Comparison of ENCODE assay signal across 30 cellular contexts in genomic region chr13:50457430-50458393, GRCh38.
DNase-seq lines count a peak whose midpoint lies in the region; ATAC-seq, FAIRE-seq and TF ChIP-seq lines count a peak whose summit lies in the region.
"Had no signal": no experiment of that assay in that cellular context is flagged by ENCODE, and none has a peak within 500 bp of the region (broad histone marks: within the 10 kb centered on the region; RNA-seq: fewer than 3 reads in every experiment).

No MANE protein-coding gene starts in this region.

- H3K9me3 Mint-ChIP-seq in activated T-cell treated with anti-CD3 and anti-CD28 coated beads, Interleukin-2, amount 50 U/mL, for 24 hours: no peaks in the 10 kb centered on the region
- no peaks in the 10 kb centered on the region for H3K9me3 Mint-ChIP-seq in CD8-positive, alpha-beta T cell
- H3K9me3 Mint-ChIP-seq: CD4-positive, alpha-beta memory T cell; effector memory CD8-positive, alpha-beta T cell; memory B cell; neural progenitor cell; T-cell had no signal

- no peaks in the 10 kb centered on the region for H4K20me1 ChIP-seq in BLaER1

- no peak overlapping the region for H3K27ac ChIP-seq in BLaER1
- no peak overlapping the region for H3K27ac ChIP-seq in HL-60 (replicated peaks)
- H3K27ac ChIP-seq in lung (ENCODE audit: low read depth in 1 of 2, low read length in 1 of 2): no peak overlapping the region
- no peak overlapping the region for H3K27ac ChIP-seq in CD8-positive, alpha-beta T cell (ENCODE audit: low read depth, low read length)
- no peak overlapping the region for H3K27ac ChIP-seq in testis
- H3K27ac ChIP-seq: ascending aorta, coronary artery, heart right ventricle, neural progenitor cell, Peyer's patch, right lobe of liver, suprapubic skin had no signal

- CTCF ChIA-PET in CD8-positive, alpha-beta T cell (lab: Charles Lee): no interaction called here

- TF ChIP-seq POLR2A in testis (IDR thresholded peaks at IDR 0.05): no peak

- H3K4me3 Mint-ChIP-seq in activated T-cell treated with anti-CD3 and anti-CD28 coated beads, Interleukin-2, amount 50 U/mL, for 24 hours: no peak overlapping the region
- no peak overlapping the region for H3K4me3 Mint-ChIP-seq in CD8-positive, alpha-beta T cell
- H3K4me3 Mint-ChIP-seq: activated naive CD8-positive, alpha-beta T cell treated with anti-CD3 and anti-CD28 coated beads, Interleukin-2, amount 10 ng/mL, durations not matched to agents 7 days and 5 days; CD4-positive, alpha-beta memory T cell; effector memory CD8-positive, alpha-beta T cell; memory B cell; neural progenitor cell; T-cell had no signal

- 30 to 81% methylated on average over 5 of the region's 5 CpGs for WGBS in lung, 2 donors
- WGBS in testis, 2 donors: 80 to 96% methylated on average over 5 of the region's 5 CpGs

- no peak for TF ChIP-seq CTCF in HL-60 (IDR thresholded peaks at IDR 0.05; ENCODE audit: insufficient read depth, low read length)
- no peak for TF ChIP-seq CTCF in lung (IDR thresholded peaks at IDR 0.05; ENCODE audit: control extremely low read depth, extremely low read depth)
- no peak for TF ChIP-seq CTCF in CD8-positive, alpha-beta T cell (IDR thresholded peaks at IDR 0.05)
- TF ChIP-seq CTCF in testis (IDR thresholded peaks at IDR 0.05): no peak

- no peak overlapping the region for H3K27ac Mint-ChIP-seq in activated T-cell treated with anti-CD3 and anti-CD28 coated beads, Interleukin-2, amount 50 U/mL, for 24 hours
- no peak overlapping the region for H3K27ac Mint-ChIP-seq in CD8-positive, alpha-beta T cell
- H3K27ac Mint-ChIP-seq: activated naive CD8-positive, alpha-beta T cell treated with anti-CD3 and anti-CD28 coated beads, Interleukin-2, amount 10 ng/mL, durations not matched to agents 7 days and 5 days; CD4-positive, alpha-beta memory T cell; effector memory CD8-positive, alpha-beta T cell; memory B cell; neural progenitor cell; T-cell had no signal

- H3K9me3 ChIP-seq in BLaER1 (no peaks in the 10 kb centered on the region), lung (ENCODE audit: control insufficient read depth in 2 of 2, insufficient read depth in 1 of 2, low read length in 1 of 2) (no peaks in the 10 kb centered on the region), testis (no peaks in the 10 kb centered on the region)
- H3K9me3 ChIP-seq in CD8-positive, alpha-beta T cell (ENCODE audit: low read length): no peaks in the 10 kb centered on the region
- H3K9me3 ChIP-seq: ascending aorta, heart right ventricle, Peyer's patch, right lobe of liver, suprapubic skin had no signal

- peak overlapping the region; percentile 25 for H3K4me2 ChIP-seq in BLaER1
- H3K4me2 ChIP-seq: neural progenitor cell had no signal

- FAIRE-seq in RCC 7860 (lab: Jason Lieb, UNC): peak; percentile 82
- FAIRE-seq: H1 had no signal

- H3K4me1 ChIP-seq in BLaER1 (peaks cover 11% of the 10 kb centered on the region), lung (ENCODE audit: control insufficient read depth in 2 of 2, insufficient read depth in 2 of 2, low read length in 2 of 2) (peaks cover 3 to 15% of the 10 kb centered on the region in 2 donors), testis (no peaks in the 10 kb centered on the region)
- no peaks in the 10 kb centered on the region for H3K4me1 ChIP-seq in CD8-positive, alpha-beta T cell (ENCODE audit: insufficient read depth, low read length)
- H3K4me1 ChIP-seq: Peyer's patch, right lobe of liver had no signal

- H3K4me3 ChIP-seq in BLaER1: no peak overlapping the region
- no peak overlapping the region for H3K4me3 ChIP-seq in HL-60 (replicated peaks; ENCODE audit: insufficient read depth, low read length)
- no peak overlapping the region for H3K4me3 ChIP-seq in lung
- H3K4me3 ChIP-seq in CD8-positive, alpha-beta T cell (ENCODE audit: low read depth, low read length): no peak overlapping the region
- no peak overlapping the region for H3K4me3 ChIP-seq in testis
- H3K4me3 ChIP-seq: ascending aorta, coronary artery, heart right ventricle, neural progenitor cell, Peyer's patch, right lobe of liver, suprapubic skin had no signal

- no peak overlapping the region for H3K9ac ChIP-seq in BLaER1
- H3K9ac ChIP-seq: neural progenitor cell had no signal

- no peaks in the 10 kb centered on the region for H3K27me3 ChIP-seq in BLaER1
- H3K27me3 ChIP-seq in HL-60 (ENCODE audit: insufficient read depth, poor library complexity, severe bottlenecking): no peaks in the 10 kb centered on the region
- H3K27me3 ChIP-seq in lung (ENCODE audit: control insufficient read depth, insufficient read depth): no peaks in the 10 kb centered on the region
- H3K27me3 ChIP-seq in CD8-positive, alpha-beta T cell (ENCODE audit: insufficient read depth, low read length): peaks cover 4% of the 10 kb centered on the region
- H3K27me3 ChIP-seq in testis: no peaks in the 10 kb centered on the region
- H3K27me3 ChIP-seq: ascending aorta, heart right ventricle, neural progenitor cell, Peyer's patch, right lobe of liver, suprapubic skin had no signal

- H3K36me3 ChIP-seq in BLaER1 (no peaks in the 10 kb centered on the region), lung (ENCODE audit: control insufficient read depth in 2 of 2, insufficient read depth in 2 of 2, low read length in 2 of 2) (no peaks in the 10 kb centered on the region), testis (ENCODE audit: low read depth, missing control alignments) (no peaks in the 10 kb centered on the region)
- H3K36me3 ChIP-seq in CD8-positive, alpha-beta T cell (ENCODE audit: insufficient read depth, low read length): no peaks in the 10 kb centered on the region
- H3K36me3 ChIP-seq: ascending aorta, heart right ventricle, neural progenitor cell, Peyer's patch, right lobe of liver, suprapubic skin had no signal

- peaks cover 1% of the 10 kb centered on the region for H3K4me1 Mint-ChIP-seq in activated T-cell treated with anti-CD3 and anti-CD28 coated beads, Interleukin-2, amount 50 U/mL, for 24 hours (ENCODE audit: low read depth)
- peaks cover 2% of the 10 kb centered on the region for H3K4me1 Mint-ChIP-seq in CD8-positive, alpha-beta T cell (ENCODE audit: low read depth)

- no peaks in the 10 kb centered on the region for H3K36me3 Mint-ChIP-seq in activated T-cell treated with anti-CD3 and anti-CD28 coated beads, Interleukin-2, amount 50 U/mL, for 24 hours (ENCODE audit: low read depth)
- no peaks in the 10 kb centered on the region for H3K36me3 Mint-ChIP-seq in CD8-positive, alpha-beta T cell
- H3K36me3 Mint-ChIP-seq: CD4-positive, alpha-beta memory T cell; memory B cell; neural progenitor cell; T-cell had no signal

- peak; percentile 53 for ATAC-seq in lung (ENCODE audit: insufficient read depth, low FRiP score)
- no peak for ATAC-seq in CD8-positive, alpha-beta T cell
- ATAC-seq in activated CD4-positive, CD25-positive, alpha-beta regulatory T cell treated with anti-CD3 and anti-CD28 coated beads, Interleukin-2, amount 50 U/mL, for 24 hours: no peak
- ATAC-seq: effector memory CD8-positive, alpha-beta T cell; right lobe of liver; T-cell had no signal

- intact Hi-C loops in CD8-positive, alpha-beta T cell (cut with DNase I, micrococcal nuclease): no loop called here
- intact Hi-C loops in testis (cut with DNase I; ENCODE audit: low total_unique reads): no loop called here

- POLR2A ChIA-PET in CD8-positive, alpha-beta T cell (lab: Charles Lee): no interaction called here

- no peaks in the 10 kb centered on the region for H3K27me3 Mint-ChIP-seq in activated T-cell treated with anti-CD3 and anti-CD28 coated beads, Interleukin-2, amount 50 U/mL, for 24 hours
- no peaks in the 10 kb centered on the region for H3K27me3 Mint-ChIP-seq in CD8-positive, alpha-beta T cell (ENCODE audit: low read depth)
- H3K27me3 Mint-ChIP-seq: CD4-positive, alpha-beta memory T cell; effector memory CD8-positive, alpha-beta T cell; memory B cell; T-cell had no signal

- DNase-seq in HL-60 (ENCODE audit: low read depth in 1 of 2, low spot score in 1 of 2) (peak; percentile 32 to 73), RCC 7860 (ENCODE audit: low spot score) (peak; percentile 57), lung (ENCODE audit: low spot score) (no peak), testis (no peak)
- DNase-seq in activated T-cell treated with anti-CD3 and anti-CD28 coated beads, Interleukin-2, amount 50 U/mL, for 24 hours: no peak
- no peak for DNase-seq in CD8-positive, alpha-beta T cell
- DNase-seq: activated effector memory CD4-positive, alpha-beta T cell treated with anti-CD3 and anti-CD28 coated beads, Interleukin-2, amount 50 U/mL, for 16 hours; activated naive CD8-positive, alpha-beta T cell treated with anti-CD3 and anti-CD28 coated beads, Interleukin-2, amount 10 ng/mL, durations not matched to agents 7 days and 5 days; activated T-cell treated with anti-CD3 and anti-CD28 coated beads for 4 hours; CD4-positive, alpha-beta memory T cell; effector memory CD8-positive, alpha-beta T cell; erythroblast; heart right ventricle; NCI-H1436 treated with DMSO at 0.1 percent for 48 hours; NCI-H2107; NCI-H446; Peyer's patch; right lobe of liver; stimulated activated CD4-positive, alpha-beta T cell treated with anti-CD3 and anti-CD28 coated beads, Interleukin-12 subunit alpha, Interleukin-12 subunit beta, amount 100 ng/mL, for 4 hours; stimulated activated CD4-positive, alpha-beta T cell treated with anti-CD3 and anti-CD28 coated beads, Interleukin-4, amount 100 ng/mL, for 4 hours; stimulated activated naive CD4-positive, alpha-beta T cell; T-cell had no signal

Comparison
In these comparisons a context has a peak if more than half of its experiments do, and no peak if none do; other contexts are left out.
1. DNase-seq: peak in HL-60 (2 of 2) and RCC 7860 (single experiment); none in lung (single experiment), activated T-cell treated with anti-CD3 and anti-CD28 coated beads, Interleukin-2, amount 50 U/mL, for 24 hours (single experiment), CD8-positive, alpha-beta T cell (0 of 7) and testis (single experiment).